In the genomic region with DNA sequence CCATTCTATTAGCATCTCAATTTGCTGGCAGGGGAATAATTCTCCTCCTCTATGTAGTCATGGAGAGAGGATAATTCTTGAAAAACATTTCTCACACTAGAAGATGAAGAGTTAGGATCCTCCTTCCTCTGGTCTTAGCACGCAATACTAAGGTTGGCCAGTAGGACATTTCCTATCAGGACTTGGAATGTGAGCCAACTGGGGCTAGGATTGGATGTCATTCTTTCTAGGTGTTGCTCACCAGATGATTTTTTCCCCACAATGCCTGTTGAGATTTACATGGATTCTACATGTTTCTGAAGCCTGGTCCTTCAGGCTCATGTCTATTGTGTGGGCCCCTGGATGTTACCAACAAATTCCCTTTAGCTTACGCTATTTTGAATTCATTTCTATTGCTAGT, we compare ENCODE assay signal across 13 cellular contexts. TPM values are rescaled to one million over a fixed set of nuclear protein-coding genes. Genes with fewer than 3 reads are reported as not detected.
A peak's percentile ranks its signal among the peaks of the same experiment; 100 is the strongest.
DNase-seq lines count a peak whose midpoint lies in the region; ATAC-seq and TF ChIP-seq lines count a peak whose summit lies in the region.
"Had no signal": no experiment of that assay in that cellular context is flagged by ENCODE, and none has a peak within 500 bp of the region (broad histone marks: within the 10 kb centered on the region; RNA-seq: fewer than 3 reads in every experiment).

No MANE protein-coding gene starts in this region.

- H3K79me2 ChIP-seq in GM23338 (replicated peaks; ENCODE audit: insufficient read depth): no peaks in the 10 kb centered on the region

- H3K27ac ChIP-seq in GM23338 (ENCODE audit: low read depth) (no peak overlapping the region), RWPE1 (no peak overlapping the region), foreskin keratinocyte (no peak overlapping the region)

- no peaks in the 10 kb centered on the region for H3K27me3 ChIP-seq in GM23338 (ENCODE audit: insufficient read depth)
- no peaks in the 10 kb centered on the region for H3K27me3 ChIP-seq in foreskin keratinocyte

- H3K27ac Mint-ChIP-seq in GM23338: no peak overlapping the region
- H3K27ac Mint-ChIP-seq: activated CD4-positive, alpha-beta memory T cell treated with anti-CD3 and anti-CD28 coated beads, Interleukin-2, amount 10 ng/mL, durations not matched to agents 7 days and 5 days; CD4-positive, CD25-positive, alpha-beta regulatory T cell; naive B cell had no signal

- DNase-seq in ACHN (peak; percentile 32), GM23338 (ENCODE audit: low spot score) (peak; percentile 88), RWPE1 (ENCODE audit: low spot score) (peak; percentile 16), foreskin keratinocyte (no peak), NCI-H774 (lab: John Stamatoyannopoulos, UW) (no peak), epidermal melanocyte (ENCODE audit: insufficient read length, low spot score) (no peak)
- DNase-seq: activated CD4-positive, alpha-beta memory T cell treated with anti-CD3 and anti-CD28 coated beads, Interleukin-2, amount 10 ng/mL, durations not matched to agents 7 days and 5 days; naive B cell; RPMI8226 had no signal

- POLR2A ChIA-PET in RWPE1 (lab: Yijun Ruan, JAX; ENCODE audit: low non-redundant PET): no interaction called here

- H3K9me2 ChIP-seq in GM23338 (ENCODE audit: insufficient read depth): no peaks in the 10 kb centered on the region

- H3K4me3 ChIP-seq in GM23338: no peak overlapping the region

- CTCF ChIA-PET in RWPE1 (lab: Yijun Ruan, JAX): interaction anchor here (0.5 to 1.2 kb wide), 4 partner anchors 59 to 1877 kb away, joined by 3 to 6 read pairs (median 3); no protein-coding TSS in a partner anchor

- no peaks in the 10 kb centered on the region for H3K9me3 Mint-ChIP-seq in GM23338
- H3K9me3 Mint-ChIP-seq: activated CD4-positive, alpha-beta memory T cell treated with anti-CD3 and anti-CD28 coated beads, Interleukin-2, amount 10 ng/mL, durations not matched to agents 7 days and 5 days; CD4-positive, CD25-positive, alpha-beta regulatory T cell; naive B cell had no signal

- H3K4me1 ChIP-seq in GM23338 (ENCODE audit: insufficient read depth): no peaks in the 10 kb centered on the region
- H3K4me1 ChIP-seq in foreskin keratinocyte: no peaks in the 10 kb centered on the region

- no peak overlapping the region for H2AFZ ChIP-seq in GM23338

- H4K20me1 ChIP-seq in GM23338 (replicated peaks; ENCODE audit: insufficient read depth): no peaks in the 10 kb centered on the region

- TF ChIP-seq CTCF in GM23338 (conservative IDR thresholded peaks at IDR 0.05; ENCODE audit: low read depth in 2 of 2): peak; percentile 53 to 60
- no peak for TF ChIP-seq CTCF in RWPE1 (conservative IDR thresholded peaks at IDR 0.05; ENCODE audit: low read depth)
- TF ChIP-seq CTCF in foreskin keratinocyte (conservative IDR thresholded peaks at IDR 0.05): peak; percentile 53

- in situ Hi-C loops in ACHN (cut with HindIII; ENCODE audit: low pct_ligation_motif_present, low pct_unique_long_range_greater_than_20kb, low sequenced_read_pairs): no loop called here

- peaks cover 3% of the 10 kb centered on the region; the same call in 2 of the 3 replicates for H3K4me1 Mint-ChIP-seq in GM23338
- H3K4me1 Mint-ChIP-seq: activated CD4-positive, alpha-beta memory T cell treated with anti-CD3 and anti-CD28 coated beads, Interleukin-2, amount 10 ng/mL, durations not matched to agents 7 days and 5 days; CD4-positive, CD25-positive, alpha-beta regulatory T cell; naive B cell had no signal

- H3K27me3 Mint-ChIP-seq in GM23338 (ENCODE audit: insufficient read depth, low read depth, poor library complexity): no peaks in the 10 kb centered on the region
- H3K27me3 Mint-ChIP-seq: activated CD4-positive, alpha-beta memory T cell treated with anti-CD3 and anti-CD28 coated beads, Interleukin-2, amount 10 ng/mL, durations not matched to agents 7 days and 5 days; CD4-positive, CD25-positive, alpha-beta regulatory T cell had no signal

- H3K36me3 Mint-ChIP-seq in GM23338 (ENCODE audit: low read depth): no peaks in the 10 kb centered on the region
- H3K36me3 Mint-ChIP-seq: CD4-positive, CD25-positive, alpha-beta regulatory T cell; naive B cell had no signal

- no peaks in the 10 kb centered on the region for H3F3A ChIP-seq in GM23338 (replicated peaks; ENCODE audit: low read depth)

- H3K4me2 ChIP-seq in GM23338: no peak overlapping the region

- no peak overlapping the region for H3K4me3 Mint-ChIP-seq in GM23338
- H3K4me3 Mint-ChIP-seq: activated CD4-positive, alpha-beta memory T cell treated with anti-CD3 and anti-CD28 coated beads, Interleukin-2, amount 10 ng/mL, durations not matched to agents 7 days and 5 days; CD4-positive, CD25-positive, alpha-beta regulatory T cell; naive B cell had no signal

- ATAC-seq in GM23338 (peak; percentile 93), foreskin keratinocyte (peak; percentile 77), HG02798 (IDR thresholded peaks at IDR 0.05; ENCODE audit: poor library complexity, unreplicated experiment) (no peak), GM18909 (IDR thresholded peaks at IDR 0.05; ENCODE audit: poor library complexity, unreplicated experiment) (no peak)

- no peaks in the 10 kb centered on the region for H3K36me3 ChIP-seq in GM23338 (ENCODE audit: insufficient read depth)

TF ChIP-seq in GM23338, 12 proteins besides CTCF, POLR2A, EP300 and RAD21 (continues in another document):
- TF ChIP-seq ZNF331 (CRISPR knock-in tag; IDR thresholded peaks at IDR 0.05; ENCODE audit: low read depth) (no peak), EZH2phosphoT487 (IDR thresholded peaks at IDR 0.05; ENCODE audit: unreplicated experiment) (no peak), STAT1 (IDR thresholded peaks at IDR 0.05; ENCODE audit: unreplicated experiment) (no peak), CREB1 (CRISPR knock-in tag; IDR thresholded peaks at IDR 0.05; ENCODE audit: low read depth) (no peak), ZNF114 (CRISPR knock-in tag; IDR thresholded peaks at IDR 0.05) (no peak)
- TF ChIP-seq, protein P1, sequence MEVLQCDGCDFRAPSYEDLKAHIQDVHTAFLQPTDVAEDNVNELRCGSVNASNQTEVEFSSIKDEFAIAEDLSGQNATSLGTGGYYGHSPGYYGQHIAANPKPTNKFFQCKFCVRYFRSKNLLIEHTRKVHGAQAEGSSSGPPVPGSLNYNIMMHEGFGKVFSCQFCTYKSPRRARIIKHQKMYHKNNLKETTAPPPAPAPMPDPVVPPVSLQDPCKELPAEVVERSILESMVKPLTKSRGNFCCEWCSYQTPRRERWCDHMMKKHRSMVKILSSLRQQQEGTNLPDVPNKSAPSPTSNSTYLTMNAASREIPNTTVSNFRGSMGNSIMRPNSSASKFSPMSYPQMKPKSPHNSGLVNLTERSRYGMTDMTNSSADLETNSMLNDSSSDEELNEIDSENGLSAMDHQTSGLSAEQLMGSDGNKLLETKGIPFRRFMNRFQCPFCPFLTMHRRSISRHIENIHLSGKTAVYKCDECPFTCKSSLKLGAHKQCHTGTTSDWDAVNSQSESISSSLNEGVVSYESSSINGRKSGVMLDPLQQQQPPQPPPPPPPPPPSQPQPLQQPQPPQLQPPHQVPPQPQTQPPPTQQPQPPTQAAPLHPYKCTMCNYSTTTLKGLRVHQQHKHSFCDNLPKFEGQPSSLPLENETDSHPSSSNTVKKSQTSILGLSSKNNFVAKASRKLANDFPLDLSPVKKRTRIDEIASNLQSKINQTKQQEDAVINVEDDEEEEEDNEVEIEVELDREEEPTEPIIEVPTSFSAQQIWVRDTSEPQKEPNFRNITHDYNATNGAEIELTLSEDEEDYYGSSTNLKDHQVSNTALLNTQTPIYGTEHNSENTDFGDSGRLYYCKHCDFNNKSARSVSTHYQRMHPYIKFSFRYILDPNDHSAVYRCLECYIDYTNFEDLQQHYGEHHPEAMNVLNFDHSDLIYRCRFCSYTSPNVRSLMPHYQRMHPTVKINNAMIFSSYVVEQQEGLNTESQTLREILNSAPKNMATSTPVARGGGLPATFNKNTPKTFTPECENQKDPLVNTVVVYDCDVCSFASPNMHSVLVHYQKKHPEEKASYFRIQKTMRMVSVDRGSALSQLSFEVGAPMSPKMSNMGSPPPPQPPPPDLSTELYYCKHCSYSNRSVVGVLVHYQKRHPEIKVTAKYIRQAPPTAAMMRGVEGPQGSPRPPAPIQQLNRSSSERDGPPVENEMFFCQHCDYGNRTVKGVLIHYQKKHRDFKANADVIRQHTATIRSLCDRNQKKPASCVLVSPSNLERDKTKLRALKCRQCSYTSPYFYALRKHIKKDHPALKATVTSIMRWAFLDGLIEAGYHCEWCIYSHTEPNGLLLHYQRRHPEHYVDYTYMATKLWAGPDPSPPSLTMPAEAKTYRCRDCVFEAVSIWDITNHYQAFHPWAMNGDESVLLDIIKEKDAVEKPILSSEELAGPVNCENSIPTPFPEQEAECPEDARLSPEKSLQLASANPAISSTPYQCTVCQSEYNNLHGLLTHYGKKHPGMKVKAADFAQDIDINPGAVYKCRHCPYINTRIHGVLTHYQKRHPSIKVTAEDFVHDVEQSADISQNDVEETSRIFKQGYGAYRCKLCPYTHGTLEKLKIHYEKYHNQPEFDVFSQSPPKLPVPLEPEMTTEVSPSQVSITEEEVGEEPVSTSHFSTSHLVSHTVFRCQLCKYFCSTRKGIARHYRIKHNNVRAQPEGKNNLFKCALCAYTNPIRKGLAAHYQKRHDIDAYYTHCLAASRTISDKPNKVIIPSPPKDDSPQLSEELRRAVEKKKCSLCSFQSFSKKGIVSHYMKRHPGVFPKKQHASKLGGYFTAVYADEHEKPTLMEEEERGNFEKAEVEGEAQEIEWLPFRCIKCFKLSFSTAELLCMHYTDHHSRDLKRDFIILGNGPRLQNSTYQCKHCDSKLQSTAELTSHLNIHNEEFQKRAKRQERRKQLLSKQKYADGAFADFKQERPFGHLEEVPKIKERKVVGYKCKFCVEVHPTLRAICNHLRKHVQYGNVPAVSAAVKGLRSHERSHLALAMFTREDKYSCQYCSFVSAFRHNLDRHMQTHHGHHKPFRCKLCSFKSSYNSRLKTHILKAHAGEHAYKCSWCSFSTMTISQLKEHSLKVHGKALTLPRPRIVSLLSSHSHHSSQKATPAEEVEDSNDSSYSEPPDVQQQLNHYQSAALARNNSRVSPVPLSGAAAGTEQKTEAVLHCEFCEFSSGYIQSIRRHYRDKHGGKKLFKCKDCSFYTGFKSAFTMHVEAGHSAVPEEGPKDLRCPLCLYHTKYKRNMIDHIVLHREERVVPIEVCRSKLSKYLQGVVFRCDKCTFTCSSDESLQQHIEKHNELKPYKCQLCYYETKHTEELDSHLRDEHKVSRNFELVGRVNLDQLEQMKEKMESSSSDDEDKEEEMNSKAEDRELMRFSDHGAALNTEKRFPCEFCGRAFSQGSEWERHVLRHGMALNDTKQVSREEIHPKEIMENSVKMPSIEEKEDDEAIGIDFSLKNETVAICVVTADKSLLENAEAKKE (CRISPR knock-in tag; IDR thresholded peaks at IDR 0.05): no peak

RNA-seq across cellular contexts. Expression of gene SLN, which starts 28.0 kb away (rescaled TPM):
- total RNA-seq in GM23338 (2014; rRNA removed; shearing (Covaris generic)): not detected in 2 replicates
- polyA plus RNA-seq in GM23338 (2016; fragmentation: Nextera tagmentation; extraction: Ambion mirVana) (not detected in 2 replicates), foreskin keratinocyte (not detected in 2 replicates)
- total RNA-seq in foreskin keratinocyte: not detected in 2 replicates
- total RNA-seq: activated CD4-positive, alpha-beta memory T cell treated with anti-CD3 and anti-CD28 coated beads, Interleukin-2, amount 10 ng/mL, durations not matched to agents 7 days and 5 days; CD4-positive, CD25-positive, alpha-beta regulatory T cell; glomerular endothelial cell had no signal
- polyA plus RNA-seq: CD4-positive, CD25-positive, alpha-beta regulatory T cell had no signal

Comparison
In these comparisons a context has a peak if more than half of its experiments do, and no peak if none do; other contexts are left out.
1. DNase-seq: peak in ACHN (single experiment), GM23338 (single experiment) and RWPE1 (single experiment); none in foreskin keratinocyte (0 of 2), NCI-H774 (single experiment) and epidermal melanocyte (single experiment).
2. ATAC-seq: peak in GM23338 (single experiment) and foreskin keratinocyte (single experiment); none in HG02798 (single experiment) and GM18909 (single experiment).